ENCODE assay signal across 8 cellular contexts in the genomic region with DNA sequence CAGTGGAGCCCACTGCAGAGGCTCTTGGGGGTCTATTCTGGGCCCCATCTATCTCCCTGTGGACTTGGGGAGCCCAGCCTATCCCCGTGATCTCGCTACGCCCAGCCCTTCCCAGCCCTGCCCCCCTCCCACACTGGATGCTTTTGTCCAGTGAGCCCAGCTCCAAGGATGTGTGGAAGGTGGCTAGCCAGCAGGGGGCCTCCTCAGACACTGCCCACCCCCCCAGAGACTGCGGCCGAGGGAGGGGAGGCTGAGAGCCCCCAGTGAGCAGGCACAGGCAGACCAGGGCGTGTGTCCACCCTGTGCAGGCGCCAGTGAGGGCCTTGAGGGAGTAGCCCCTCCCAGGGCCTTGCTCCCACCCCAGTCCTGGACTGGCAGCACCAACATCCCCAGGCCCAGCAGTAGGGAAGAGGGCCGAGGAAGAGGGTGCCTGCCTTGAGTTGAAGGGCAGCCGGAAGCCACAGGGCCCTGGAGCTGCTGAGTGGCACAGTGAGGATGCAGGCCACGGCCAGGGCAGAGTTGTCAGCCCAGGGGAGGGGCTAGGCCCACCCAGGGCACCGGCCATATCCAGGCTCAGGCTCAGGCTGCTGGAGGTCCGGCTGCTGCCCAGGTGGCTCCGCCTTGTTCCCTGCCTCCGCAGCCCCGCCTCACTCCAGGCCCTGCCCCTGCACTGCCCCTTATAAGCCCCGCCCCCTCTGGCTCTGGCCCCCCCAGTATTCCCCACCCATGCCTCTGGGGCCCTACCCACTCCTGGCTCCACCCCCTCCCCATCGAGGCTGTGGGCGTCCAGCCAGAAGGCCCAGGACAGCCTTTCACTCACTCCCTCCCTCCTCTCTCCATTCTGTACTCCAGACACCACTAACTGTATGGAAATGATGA. TPM values are rescaled to one million over a fixed set of nuclear protein-coding genes. Genes with fewer than 3 reads are reported as not detected.
DNase-seq lines count a peak whose midpoint lies in the region; ATAC-seq, FAIRE-seq and TF ChIP-seq lines count a peak whose summit lies in the region.

No MANE protein-coding gene starts in this region.

- TF ChIP-seq CTCF in GM20000 (IDR thresholded peaks at IDR 0.05; ENCODE audit: extremely low read depth, missing control alignments): no peak

- DNase-seq in H7 (peak; percentile 95), RPMI7951 (ENCODE audit: low read depth) (peak; percentile 19), globus pallidus (ENCODE audit: low spot score) (peak; percentile 18), small intestine (peak; percentile 52), GM20000 (ENCODE audit: low spot score) (no peak), hippocampal formation (lab: John Stamatoyannopoulos, UW) (no peak)

- no peaks in the 10 kb centered on the region for H3K4me1 ChIP-seq in small intestine (ENCODE audit: control insufficient read depth in 2 of 2, insufficient read depth in 1 of 2, low read depth in 1 of 2, low read length in 1 of 2)

- no peaks in the 10 kb centered on the region for H3K9me3 ChIP-seq in small intestine (ENCODE audit: control insufficient read depth, low read depth)

- 21 to 37% (median 33%) methylated on average over 14 to 18 of the region's 18 CpGs for WGBS in small intestine, 3 donors

- FAIRE-seq in small intestine (lab: Jason Lieb, UNC): no peak

- ATAC-seq in HG03439 (IDR thresholded peaks at IDR 0.05; ENCODE audit: unreplicated experiment) (no peak), HG03378 (IDR thresholded peaks at IDR 0.05; ENCODE audit: unreplicated experiment) (no peak)

- H3K27me3 ChIP-seq in H7 (ENCODE audit: control insufficient read depth, insufficient read depth, low read length) (no peaks in the 10 kb centered on the region), small intestine (ENCODE audit: control insufficient read depth in 2 of 2, insufficient read depth in 2 of 2, low read length in 2 of 2) (no peaks in the 10 kb centered on the region)

- H3K27ac ChIP-seq in small intestine (ENCODE audit: low read depth in 1 of 2, low read length in 1 of 2): peak overlapping the region in 1 of 2 donors; percentile 48

- H3K4me3 ChIP-seq in H7 (ENCODE audit: insufficient read depth, low read depth, low read length) (no peak overlapping the region), small intestine (ENCODE audit: low read depth in 1 of 2, low read length in 2 of 2) (no peak overlapping the region)

- H3K36me3 ChIP-seq in H7 (replicated peaks; ENCODE audit: control insufficient read depth, insufficient read depth, low read length): no peaks in the 10 kb centered on the region
- no peaks in the 10 kb centered on the region for H3K36me3 ChIP-seq in small intestine (ENCODE audit: control insufficient read depth in 2 of 2, insufficient read depth in 2 of 2, low read length in 2 of 2)

RNA-seq across cellular contexts. Expression of a gene that starts 28.0 kb away (rescaled TPM):
- total RNA-seq in H7 (2014; rRNA removed; shearing (Covaris generic)): 17.3 and 20.2 TPM in 2 replicates
- 15.1 and 24.3 TPM in 2 replicates for total RNA-seq in RPMI7951 (2014; rRNA removed; shearing (Covaris generic))
- polyA plus RNA-seq in small intestine: 10 to 100 TPM; 40.3 to 48.6 (median 43.8) TPM

Comparison
In these comparisons a context has a peak if more than half of its experiments do, and no peak if none do; other contexts are left out.
1. DNase-seq: peak in H7 (single experiment), RPMI7951 (single experiment), globus pallidus (single experiment) and small intestine (single experiment); none in GM20000 (single experiment) and hippocampal formation (0 of 2).